In genomic region chr7:139745330-139746143, GRCh38 we compare ENCODE assay signal across 10 cellular contexts. TPM values are rescaled to one million over a fixed set of nuclear protein-coding genes. Genes with fewer than 3 reads are reported as not detected.
A peak's percentile ranks its signal among the peaks of the same experiment; 100 is the strongest.
DNase-seq lines count a peak whose midpoint lies in the region; ATAC-seq and TF ChIP-seq lines count a peak whose summit lies in the region.
"Had no signal": no experiment of that assay in that cellular context is flagged by ENCODE, and none has a peak within 500 bp of the region (broad histone marks: within the 10 kb centered on the region; RNA-seq: fewer than 3 reads in every experiment).

No MANE protein-coding gene starts in this region.

- peaks cover 30% of the 10 kb centered on the region for H3K4me1 Mint-ChIP-seq in activated T-helper 1 cell treated with anti-CD3 and anti-CD28 coated beads, Interleukin-12 subunit alpha, Interleukin-12 subunit beta, Interleukin-2, Interleukin-4 antibody, amounts not matched to agents 30 ng/mL and 10 ng/mL and 1 ng/mL, durations not matched to agents 14 hours and 24 hours and 36 hours (ENCODE audit: low read depth)

- no peaks in the 10 kb centered on the region for H3K36me3 Mint-ChIP-seq in activated naive CD4-positive, alpha-beta T cell treated with anti-CD3 and anti-CD28 coated beads, Interleukin-2, amount 50 U/mL, for 72 hours
- peaks cover 4% of the 10 kb centered on the region for H3K36me3 Mint-ChIP-seq in activated T-helper 1 cell treated with anti-CD3 and anti-CD28 coated beads, Interleukin-12 subunit alpha, Interleukin-12 subunit beta, Interleukin-2, Interleukin-4 antibody, amounts not matched to agents 30 ng/mL and 10 ng/mL and 1 ng/mL, durations not matched to agents 14 hours and 24 hours and 36 hours (ENCODE audit: low read depth)

- CTCF ChIA-PET in SK-N-SH (lab: Yijun Ruan, JAX), result interaction anchor here (0.7 to 4.1 kb wide), 9 partner anchors 13 to 243 kb away, joined by 3 to 26 read pairs (median 4); partner anchors contain the start of gene HIPK2

- POLR2A ChIA-PET in SK-N-SH (lab: Yijun Ruan, JAX), result interaction anchor here (1.1 kb wide), 1 partner anchor 18 kb away, joined by 5 read pairs; no protein-coding TSS in a partner anchor

- H3K27me3 Mint-ChIP-seq in activated T-helper 1 cell treated with anti-CD3 and anti-CD28 coated beads, Interleukin-12 subunit alpha, Interleukin-12 subunit beta, Interleukin-2, Interleukin-4 antibody, amounts not matched to agents 30 ng/mL and 10 ng/mL and 1 ng/mL, durations not matched to agents 14 hours and 24 hours and 36 hours (ENCODE audit: insufficient read depth), result no peaks in the 10 kb centered on the region

- no peaks in the 10 kb centered on the region for H3K36me3 ChIP-seq in HUES48 (ENCODE audit: control insufficient read depth, insufficient read depth, low read length)
- peaks cover 4 to 6% of the 10 kb centered on the region in 2 experiments for H3K36me3 ChIP-seq in SK-N-SH (replicated peaks in 1 of 2; ENCODE audit: control insufficient read depth in 1 of 2, insufficient read depth in 2 of 2, low read length in 1 of 2)
- peaks cover 0 to 10% (median 0%) of the 10 kb centered on the region in 9 donors for H3K36me3 ChIP-seq in heart right ventricle

- WGBS in SK-N-SH (ENCODE audit: low lambda C conversion rate), result 80% methylated on average over 11 of the region's 11 CpGs
- WGBS in heart right ventricle, 2 donors, result 25 to 26% methylated on average over 11 of the region's 11 CpGs

- no peak overlapping the region for H3K27ac Mint-ChIP-seq in activated naive CD4-positive, alpha-beta T cell treated with anti-CD3 and anti-CD28 coated beads, Interleukin-2, amount 50 U/mL, for 72 hours
- H3K27ac Mint-ChIP-seq in activated T-helper 1 cell treated with anti-CD3 and anti-CD28 coated beads, Interleukin-12 subunit alpha, Interleukin-12 subunit beta, Interleukin-2, Interleukin-4 antibody, amounts not matched to agents 30 ng/mL and 10 ng/mL and 1 ng/mL, durations not matched to agents 14 hours and 24 hours and 36 hours, result no peak overlapping the region

- intact Hi-C loops in heart right ventricle (cut with DNase I), result loop anchor here in 1 of 10 donors (2.0 kb wide), 1 partner anchor 25 kb away; no protein-coding TSS in a partner anchor
- intact Hi-C loops in activated T-helper 1 cell treated with anti-CD3 and anti-CD28 coated beads, Interleukin-12 subunit alpha, Interleukin-12 subunit beta, Interleukin-2, Interleukin-4 antibody, amounts not matched to agents 30 ng/mL and 10 ng/mL and 1 ng/mL, durations not matched to agents 14 hours and 24 hours and 36 hours (cut with micrococcal nuclease), result no loop called here

- H3K4me2 ChIP-seq in SK-N-SH, result no peak overlapping the region

- TF ChIP-seq CTCF in SK-N-SH (IDR thresholded peaks at IDR 0.05) (no peak), heart right ventricle (IDR thresholded peaks at IDR 0.05) (peak in 1 of 9 donors; percentile 8)

- peak; percentile 29 to 62 (median 53) for ATAC-seq in heart right ventricle
- no peak for ATAC-seq in activated naive CD4-positive, alpha-beta T cell treated with anti-CD3 and anti-CD28 coated beads, Interleukin-2, amount 50 U/mL, for 72 hours

- no peak for TF ChIP-seq EP300 in SK-N-SH (IDR thresholded peaks at IDR 0.05; ENCODE audit: borderline replicate concordance in 1 of 2, low read depth in 1 of 2, low read length in 1 of 2)

- peaks cover 100% of the 10 kb centered on the region for H3K79me2 ChIP-seq in SK-N-SH (ENCODE audit: insufficient read depth)

- H3K4me1 ChIP-seq in HUES48 (ENCODE audit: control insufficient read depth, insufficient read depth, low read length) (peaks cover 13% of the 10 kb centered on the region), SK-N-SH (ENCODE audit: control insufficient read depth in 1 of 2, insufficient read depth in 2 of 2, low read depth in 1 of 2, low read length in 1 of 2) (peaks cover 33 to 48% of the 10 kb centered on the region in 2 experiments; a peak in 3 of 4 replicates), heart right ventricle (peaks cover 61 to 100% (median 99%) of the 10 kb centered on the region in 9 donors)

- H3K4me3 ChIP-seq in HUES48 (ENCODE audit: low read depth, low read length), result no peak overlapping the region
- no peak overlapping the region for H3K4me3 ChIP-seq in SK-N-SH (ENCODE audit: low read depth in 2 of 2, low read length in 1 of 2)
- H3K4me3 ChIP-seq in heart right ventricle, result no peak overlapping the region

- peaks cover 3% of the 10 kb centered on the region for H3F3A ChIP-seq in SK-N-SH (replicated peaks; ENCODE audit: insufficient read depth)

- H3K9me2 ChIP-seq in SK-N-SH, result no peaks in the 10 kb centered on the region

- H3K27me3 ChIP-seq in HUES48 (ENCODE audit: control insufficient read depth, insufficient read depth, low read length), result no peaks in the 10 kb centered on the region
- no peaks in the 10 kb centered on the region for H3K27me3 ChIP-seq in SK-N-SH (ENCODE audit: insufficient read depth)
- no peaks in the 10 kb centered on the region for H3K27me3 ChIP-seq in heart right ventricle

- H3K9me3 Mint-ChIP-seq in activated naive CD4-positive, alpha-beta T cell treated with anti-CD3 and anti-CD28 coated beads, Interleukin-2, amount 50 U/mL, for 72 hours, result no peaks in the 10 kb centered on the region
- H3K9me3 Mint-ChIP-seq in activated T-helper 1 cell treated with anti-CD3 and anti-CD28 coated beads, Interleukin-12 subunit alpha, Interleukin-12 subunit beta, Interleukin-2, Interleukin-4 antibody, amounts not matched to agents 30 ng/mL and 10 ng/mL and 1 ng/mL, durations not matched to agents 14 hours and 24 hours and 36 hours, result no peaks in the 10 kb centered on the region

- H3K27ac ChIP-seq in HUES48 (ENCODE audit: low read depth, low read length) (peak overlapping the region; percentile 2), SK-N-SH (ENCODE audit: low read depth in 2 of 2, low read length in 1 of 2) (peak overlapping the region in 1 of 2 experiments; percentile 62; a peak in 1 of 4 replicates), heart right ventricle (peak overlapping the region; percentile 51 to 92 (median 74))

- H3K9me3 ChIP-seq in HUES48 (ENCODE audit: control insufficient read depth, insufficient read depth, low read length) (no peaks in the 10 kb centered on the region), SK-N-SH (no peaks in the 10 kb centered on the region), heart right ventricle (no peaks in the 10 kb centered on the region)

- H3K4me3 Mint-ChIP-seq in activated T-helper 1 cell treated with anti-CD3 and anti-CD28 coated beads, Interleukin-12 subunit alpha, Interleukin-12 subunit beta, Interleukin-2, Interleukin-4 antibody, amounts not matched to agents 30 ng/mL and 10 ng/mL and 1 ng/mL, durations not matched to agents 14 hours and 24 hours and 36 hours, result no peak overlapping the region

- H4K20me1 ChIP-seq in SK-N-SH (ENCODE audit: insufficient read depth), result peaks cover 100% of the 10 kb centered on the region

- no peak overlapping the region for H3K9ac ChIP-seq in HUES48 (ENCODE audit: low read depth, low read length)
- H3K9ac ChIP-seq in SK-N-SH, result no peak overlapping the region

- no peak overlapping the region for H2AFZ ChIP-seq in SK-N-SH (ENCODE audit: low read depth)

- DNase-seq in SK-N-SH (peak; percentile 45), heart right ventricle (peak; percentile 38 to 46), renal cortical epithelial cell (ENCODE audit: low read depth) (peak; percentile 69), A172 (ENCODE audit: low spot score) (no peak), DMS153 treated with DMSO at 0.1 percent for 48 hours (lab: John Stamatoyannopoulos, UW; ENCODE audit: unreplicated experiment) (no peak)
- no peak for DNase-seq in activated naive CD4-positive, alpha-beta T cell treated with anti-CD3 and anti-CD28 coated beads, Interleukin-2, amount 50 U/mL, for 72 hours (ENCODE audit: low spot score in 2 of 2)
- no peak for DNase-seq in activated T-helper 1 cell treated with anti-CD3 and anti-CD28 coated beads, Interleukin-12 subunit alpha, Interleukin-12 subunit beta, Interleukin-2, Interleukin-4 antibody, amounts not matched to agents 30 ng/mL and 10 ng/mL and 1 ng/mL, durations not matched to agents 14 hours and 24 hours and 36 hours (ENCODE audit: low spot score)
- DNase-seq: anterior cingulate cortex, NCI-H1436 treated with DMSO at 0.1 percent for 48 hours had no signal

- TF ChIP-seq RAD21 in SK-N-SH (IDR thresholded peaks at IDR 0.05; ENCODE audit: low read length), result no peak; the same call in 1 of the 2 replicates

TF ChIP-seq in SK-N-SH, 30 proteins besides CTCF, POLR2A, EP300 and RAD21:
- no peak for TF ChIP-seq FOXM1 (IDR thresholded peaks at IDR 0.05; ENCODE audit: low read depth)
- TF ChIP-seq YY1 (IDR thresholded peaks at IDR 0.05; ENCODE audit: low read depth), result no peak
- no peak for TF ChIP-seq NFIC (IDR thresholded peaks at IDR 0.05; ENCODE audit: borderline replicate concordance)
- TF ChIP-seq CHD2 (IDR thresholded peaks at IDR 0.05; ENCODE audit: low read length, partially characterized antibody), result no peak
- TF ChIP-seq USF2 (IDR thresholded peaks at IDR 0.05; ENCODE audit: borderline replicate concordance, low read depth, low read length), result no peak
- TF ChIP-seq FOXJ3 (CRISPR knock-in tag; IDR thresholded peaks at IDR 0.05), result no peak
- no peak for TF ChIP-seq JUND (IDR thresholded peaks at IDR 0.05)
- no peak for TF ChIP-seq RFX5 (IDR thresholded peaks at IDR 0.05; ENCODE audit: low read length)
- no peak for TF ChIP-seq RXRA (IDR thresholded peaks at IDR 0.05; ENCODE audit: borderline replicate concordance, low read depth)
- no peak for TF ChIP-seq POLR2AphosphoS5 (IDR thresholded peaks at IDR 0.05; ENCODE audit: low read depth, low read length)
- TF ChIP-seq TEAD4 (IDR thresholded peaks at IDR 0.05; ENCODE audit: borderline replicate concordance, insufficient read depth), result no peak

RNA-seq across cellular contexts. Expression of gene HIPK2, which starts 32.3 kb away (rescaled TPM):
- polyA plus RNA-seq in SK-N-SH (2012; rRNA removed) (9.2 and 14.2 TPM in 2 replicates), heart right ventricle (10 to 100 TPM; 19.7 to 29.3 TPM)
- polyA plus RNA-seq in SK-N-SH (2012; cell fraction: cytosol; rRNA removed), result 10.7 and 13.4 TPM in 2 replicates
- polyA plus RNA-seq in SK-N-SH (2012; cell fraction: nucleus; rRNA removed), result 15.8 and 18.8 TPM in 2 replicates
- total RNA-seq in heart right ventricle (100 to 1,000 TPM in 9 of 10 donors, 10 to 100 TPM in 1; 99.4 to 203 (median 136) TPM), renal cortical epithelial cell (22.7 and 186 TPM in 2 replicates)
- total RNA-seq in activated naive CD4-positive, alpha-beta T cell treated with anti-CD3 and anti-CD28 coated beads, Interleukin-2, amount 50 U/mL, for 72 hours, result 10 to 100 TPM; 12.8 to 20.9 TPM
- total RNA-seq in A172 (2014; rRNA removed; shearing (Covaris generic)), result 3.6 and 4.0 TPM in 2 replicates
- 28.3 and 29.2 TPM in 2 replicates for total RNA-seq in activated T-helper 1 cell treated with anti-CD3 and anti-CD28 coated beads, Interleukin-12 subunit alpha, Interleukin-12 subunit beta, Interleukin-2, Interleukin-4 antibody, amounts not matched to agents 30 ng/mL and 10 ng/mL and 1 ng/mL, durations not matched to agents 14 hours and 24 hours and 36 hours

Comparison
In these comparisons a context has a peak if more than half of its experiments do, and no peak if none do; other contexts are left out.
1. DNase-seq: peak in SK-N-SH (single experiment), heart right ventricle (2 of 2) and renal cortical epithelial cell (single experiment); none in activated naive CD4-positive, alpha-beta T cell treated with anti-CD3 and anti-CD28 coated beads, Interleukin-2, amount 50 U/mL, for 72 hours (0 of 2), A172 (single experiment), activated T-helper 1 cell treated with anti-CD3 and anti-CD28 coated beads, Interleukin-12 subunit alpha, Interleukin-12 subunit beta, Interleukin-2, Interleukin-4 antibody, amounts not matched to agents 30 ng/mL and 10 ng/mL and 1 ng/mL, durations not matched to agents 14 hours and 24 hours and 36 hours (single experiment) and DMS153 treated with DMSO at 0.1 percent for 48 hours (single experiment).
2. ATAC-seq: peak in heart right ventricle (8 of 8); none in activated naive CD4-positive, alpha-beta T cell treated with anti-CD3 and anti-CD28 coated beads, Interleukin-2, amount 50 U/mL, for 72 hours (0 of 2).